14 cellular contexts compared by ENCODE assay signal in genomic region chr16:84483882-84484565, GRCh38.
"Had no signal": no experiment of that assay in that cellular context is flagged by ENCODE, and none has a peak within 500 bp of the region (broad histone marks: within the 10 kb centered on the region; RNA-seq: fewer than 3 reads in every experiment).

No MANE protein-coding gene starts in this region.

- DNase-seq: activated CD4-positive, alpha-beta memory T cell treated with anti-CD3 and anti-CD28 coated beads, Interleukin-2, amount 10 ng/mL, durations not matched to agents 7 days and 5 days; activated naive CD4-positive, alpha-beta T cell treated with anti-CD3 and anti-CD28 coated beads, Interleukin-2, amount 10 ng/mL, durations not matched to agents 7 days and 5 days; kidney; T-helper 2 cell had no signal

- H3K9me3 Mint-ChIP-seq: activated CD4-positive, alpha-beta memory T cell treated with anti-CD3 and anti-CD28 coated beads, Interleukin-2, amount 10 ng/mL, durations not matched to agents 7 days and 5 days; activated naive CD4-positive, alpha-beta T cell treated with anti-CD3 and anti-CD28 coated beads, Interleukin-2, amount 10 ng/mL, durations not matched to agents 7 days and 5 days; activated T-helper 2 cell treated with anti-CD3 and anti-CD28 coated beads, Interferon-gamma antibody, Interleukin-2, Interleukin-4, amounts not matched to agents 10 μg/mL and 5 μg/mL and 100 μg/mL, durations not matched to agents 14 hours and 24 hours and 36 hours; memory B cell; natural killer cell treated with Interleukin-12 subunit alpha and Interleukin-12 subunit beta and Interleukin-15 and Interleukin-18, amount 100 ng/mL, for 72 hours; stimulated activated naive CD8-positive, alpha-beta T cell treated with anti-CD3 and anti-CD28 coated beads, Interleukin-15, Interleukin-2, amounts not matched to agents 100 ng/mL and 50 ng/mL, for 24 hours had no signal

- H3K27me3 Mint-ChIP-seq: activated CD4-positive, alpha-beta memory T cell treated with anti-CD3 and anti-CD28 coated beads, Interleukin-2, amount 10 ng/mL, durations not matched to agents 7 days and 5 days; activated CD4-positive, alpha-beta T cell treated with anti-CD3 and anti-CD28 coated beads for 36 hours; activated naive CD4-positive, alpha-beta T cell treated with anti-CD3 and anti-CD28 coated beads, Interleukin-2, amount 10 ng/mL, durations not matched to agents 7 days and 5 days; memory B cell; natural killer cell treated with Interleukin-12 subunit alpha and Interleukin-12 subunit beta and Interleukin-15 and Interleukin-18, amount 100 ng/mL, for 72 hours; stimulated activated naive CD8-positive, alpha-beta T cell treated with anti-CD3 and anti-CD28 coated beads, Interleukin-15, Interleukin-2, amounts not matched to agents 100 ng/mL and 50 ng/mL, for 24 hours had no signal

- H3K27ac ChIP-seq: adrenal gland, cardiac muscle cell, esophagus muscularis mucosa, prostate gland, uterus had no signal

- H3K9me3 ChIP-seq: adrenal gland, esophagus muscularis mucosa, prostate gland, uterus had no signal

- H3K4me1 ChIP-seq: adrenal gland, prostate gland, uterus had no signal

- ATAC-seq: natural killer cell treated with Interleukin-12 subunit alpha and Interleukin-12 subunit beta and Interleukin-15 and Interleukin-18, amount 100 ng/mL, for 72 hours had no signal

- H3K36me3 ChIP-seq: adrenal gland, prostate gland, uterus had no signal

- H3K27me3 ChIP-seq: adrenal gland, cardiac muscle cell, esophagus muscularis mucosa, uterus had no signal

- H3K4me3 Mint-ChIP-seq: activated CD4-positive, alpha-beta memory T cell treated with anti-CD3 and anti-CD28 coated beads, Interleukin-2, amount 10 ng/mL, durations not matched to agents 7 days and 5 days; activated CD4-positive, alpha-beta T cell treated with anti-CD3 and anti-CD28 coated beads for 36 hours; activated naive CD4-positive, alpha-beta T cell treated with anti-CD3 and anti-CD28 coated beads, Interleukin-2, amount 10 ng/mL, durations not matched to agents 7 days and 5 days; memory B cell; natural killer cell treated with Interleukin-12 subunit alpha and Interleukin-12 subunit beta and Interleukin-15 and Interleukin-18, amount 100 ng/mL, for 72 hours; stimulated activated naive CD8-positive, alpha-beta T cell treated with anti-CD3 and anti-CD28 coated beads, Interleukin-15, Interleukin-2, amounts not matched to agents 100 ng/mL and 50 ng/mL, for 24 hours had no signal

- H3K4me1 Mint-ChIP-seq: activated CD4-positive, alpha-beta T cell treated with anti-CD3 and anti-CD28 coated beads for 36 hours; memory B cell had no signal

- H3K27ac Mint-ChIP-seq: activated CD4-positive, alpha-beta memory T cell treated with anti-CD3 and anti-CD28 coated beads, Interleukin-2, amount 10 ng/mL, durations not matched to agents 7 days and 5 days; activated CD4-positive, alpha-beta T cell treated with anti-CD3 and anti-CD28 coated beads for 36 hours; activated naive CD4-positive, alpha-beta T cell treated with anti-CD3 and anti-CD28 coated beads, Interleukin-2, amount 10 ng/mL, durations not matched to agents 7 days and 5 days; activated T-helper 2 cell treated with anti-CD3 and anti-CD28 coated beads, Interferon-gamma antibody, Interleukin-2, Interleukin-4, amounts not matched to agents 10 μg/mL and 5 μg/mL and 100 μg/mL, durations not matched to agents 14 hours and 24 hours and 36 hours; memory B cell; natural killer cell treated with Interleukin-12 subunit alpha and Interleukin-12 subunit beta and Interleukin-15 and Interleukin-18, amount 100 ng/mL, for 72 hours; stimulated activated naive CD8-positive, alpha-beta T cell treated with anti-CD3 and anti-CD28 coated beads, Interleukin-15, Interleukin-2, amounts not matched to agents 100 ng/mL and 50 ng/mL, for 24 hours had no signal

- H3K4me3 ChIP-seq: adrenal gland, cardiac muscle cell, esophagus muscularis mucosa, prostate gland, uterus had no signal
